16 cellular contexts compared by ENCODE assay signal in genomic region chr2:37875332-37875976, GRCh38. TPM values are rescaled to one million over a fixed set of nuclear protein-coding genes. Genes with fewer than 3 reads are reported as not detected.
DNase-seq lines count a peak whose midpoint lies in the region; ATAC-seq, FAIRE-seq and TF ChIP-seq lines count a peak whose summit lies in the region.
"Had no signal": no experiment of that assay in that cellular context is flagged by ENCODE, and none has a peak within 500 bp of the region (broad histone marks: within the 10 kb centered on the region; RNA-seq: fewer than 3 reads in every experiment).

No MANE protein-coding gene starts in this region.

- TF ChIP-seq EP300 in H1 (IDR thresholded peaks at IDR 0.05; ENCODE audit: borderline replicate concordance in 1 of 2, low read depth in 2 of 2, low read length in 2 of 2) = no peak
- TF ChIP-seq EP300 in sigmoid colon (IDR thresholded peaks at IDR 0.05) = no peak

- H2BK5ac ChIP-seq in H1 (ENCODE audit: low read depth, low read length) (no peak overlapping the region), mesenchymal stem cell (ENCODE audit: low read depth, low read length, poor library complexity, severe bottlenecking) (no peak overlapping the region)

- CTCF ChIA-PET in H1 (lab: Charles Lee; ENCODE audit: partially characterized antibody) = interaction anchor here (0.5 to 12.7 kb wide), 29 partner anchors 8 to 706 kb away, joined by 3 to 192 read pairs (median 4); no protein-coding TSS in a partner anchor

- ATAC-seq in stimulated activated naive CD8-positive, alpha-beta T cell treated with anti-CD3 and anti-CD28 coated beads, Interleukin-15, amount 100 ng/mL, for 72 hours = no peak
- ATAC-seq in HG03354 (IDR thresholded peaks at IDR 0.05; ENCODE audit: poor library complexity, severe bottlenecking, unreplicated experiment) = no peak

- H3K27ac Mint-ChIP-seq in stimulated activated naive CD8-positive, alpha-beta T cell treated with anti-CD3 and anti-CD28 coated beads, Interleukin-15, amount 100 ng/mL, for 72 hours = no peak overlapping the region
- H3K27ac Mint-ChIP-seq: activated naive CD8-positive, alpha-beta T cell treated with anti-CD3 and anti-CD28 coated beads, Interleukin-2, amount 10 ng/mL, durations not matched to agents 7 days and 5 days had no signal

- H3K23ac ChIP-seq in H1 (ENCODE audit: insufficient read length) (no peak overlapping the region), mesenchymal stem cell (ENCODE audit: low read length in 2 of 2) (no peak overlapping the region)

- TF ChIP-seq POLR2A in GM12892 (IDR thresholded peaks at IDR 0.05; ENCODE audit: low read depth, low read length) (no peak), H1 (IDR thresholded peaks at IDR 0.05; ENCODE audit: control extremely low read depth in 1 of 2, low read depth in 2 of 2, low read length in 2 of 2) (no peak), sigmoid colon (IDR thresholded peaks at IDR 0.05) (no peak)

- H2AFZ ChIP-seq in H1 (ENCODE audit: low read length) (peak overlapping the region; percentile 82), mesenchymal stem cell (ENCODE audit: low read depth, low read length) (peak overlapping the region; percentile 20)

- POLR2A ChIA-PET in H1 (lab: Charles Lee; ENCODE audit: partially characterized antibody) = interaction anchor here (0.7 to 1.4 kb wide), 2 partner anchors 19 to 647 kb away, joined by 3 read pairs; no protein-coding TSS in a partner anchor

- TF ChIP-seq CTCF in H1 (IDR thresholded peaks at IDR 0.05; ENCODE audit: control extremely low read depth in 1 of 3, insufficient read depth in 1 of 3, low read depth in 1 of 3, low read length in 3 of 3) (no peak), sigmoid colon (IDR thresholded peaks at IDR 0.05) (no peak)

- H3K4me3 ChIP-seq in H1 (ENCODE audit: extremely low read depth in 1 of 4, insufficient read depth in 2 of 4, low read depth in 3 of 4, low read length in 4 of 4) (no peak overlapping the region), mesenchymal stem cell (ENCODE audit: insufficient read depth in 1 of 2, low read depth in 1 of 2, low read length in 2 of 2) (no peak overlapping the region), sigmoid colon (no peak overlapping the region)
- H3K4me3 ChIP-seq: stomach had no signal

- H3K36me3 ChIP-seq in H1 (ENCODE audit: control insufficient read depth in 2 of 4, insufficient read depth in 4 of 4, low read length in 3 of 4) = no peaks in the 10 kb centered on the region
- H3K36me3 ChIP-seq in mesenchymal stem cell (ENCODE audit: control insufficient read depth in 1 of 2, insufficient read depth in 2 of 2, low read depth in 1 of 2, low read length in 2 of 2) = no peaks in the 10 kb centered on the region
- H3K36me3 ChIP-seq in sigmoid colon = no peaks in the 10 kb centered on the region
- H3K36me3 ChIP-seq: stomach had no signal

- TF ChIP-seq RAD21 in H1 (IDR thresholded peaks at IDR 0.05 in 1 of 2, conservative IDR thresholded peaks at IDR 0.05 in 1 of 2; ENCODE audit: low read depth in 2 of 2, low read length in 2 of 2) = no peak

- H3K23me2 ChIP-seq in H1 (ENCODE audit: low read depth, low read length) = no peaks in the 10 kb centered on the region; the same call in 1 of the 2 replicates

- H3K4me3 Mint-ChIP-seq in stimulated activated naive CD8-positive, alpha-beta T cell treated with anti-CD3 and anti-CD28 coated beads, Interleukin-15, amount 100 ng/mL, for 72 hours = no peak overlapping the region
- H3K4me3 Mint-ChIP-seq: activated naive CD8-positive, alpha-beta T cell treated with anti-CD3 and anti-CD28 coated beads, Interleukin-2, amount 10 ng/mL, durations not matched to agents 7 days and 5 days; activated T-helper 1 cell treated with anti-CD3 and anti-CD28 coated beads, Interleukin-12 subunit alpha, Interleukin-12 subunit beta, Interleukin-2, Interleukin-4 antibody, amounts not matched to agents 30 ng/mL and 10 ng/mL and 1 ng/mL, durations not matched to agents 14 hours and 24 hours and 36 hours had no signal

- H3K79me1 ChIP-seq in H1 (ENCODE audit: low read depth, low read length) (no peaks in the 10 kb centered on the region), mesenchymal stem cell (replicated peaks; ENCODE audit: low read length, poor library complexity, severe bottlenecking) (no peaks in the 10 kb centered on the region)

- no peaks in the 10 kb centered on the region for H3K79me2 ChIP-seq in H1 (ENCODE audit: control insufficient read depth in 1 of 2, insufficient read depth in 2 of 2, low read length in 2 of 2)

- H3K9me3 Mint-ChIP-seq in stimulated activated naive CD8-positive, alpha-beta T cell treated with anti-CD3 and anti-CD28 coated beads, Interleukin-15, amount 100 ng/mL, for 72 hours = no peaks in the 10 kb centered on the region
- H3K9me3 Mint-ChIP-seq: activated naive CD8-positive, alpha-beta T cell treated with anti-CD3 and anti-CD28 coated beads, Interleukin-2, amount 10 ng/mL, durations not matched to agents 7 days and 5 days; activated T-helper 1 cell treated with anti-CD3 and anti-CD28 coated beads, Interleukin-12 subunit alpha, Interleukin-12 subunit beta, Interleukin-2, Interleukin-4 antibody, amounts not matched to agents 30 ng/mL and 10 ng/mL and 1 ng/mL, durations not matched to agents 14 hours and 24 hours and 36 hours had no signal

- H3K27me3 ChIP-seq in H1 (replicated peaks in 1 of 4; ENCODE audit: control insufficient read depth in 3 of 4, extremely low read depth in 1 of 4, insufficient read depth in 3 of 4, low read length in 3 of 4) (no peaks in the 10 kb centered on the region), mesenchymal stem cell (ENCODE audit: control insufficient read depth in 1 of 2, insufficient read depth in 1 of 2, low read length in 2 of 2) (peaks cover 0 to 6% of the 10 kb centered on the region in 2 experiments), sigmoid colon (no peaks in the 10 kb centered on the region)
- H3K27me3 ChIP-seq: stomach had no signal

- H2BK20ac ChIP-seq in H1 (ENCODE audit: low read length) = no peak overlapping the region

- peaks cover 21% of the 10 kb centered on the region for H3K27me3 Mint-ChIP-seq in stimulated activated naive CD8-positive, alpha-beta T cell treated with anti-CD3 and anti-CD28 coated beads, Interleukin-15, amount 100 ng/mL, for 72 hours

- intact Hi-C loops in sigmoid colon (cut with DNase I) = loop anchor here (5.0 kb wide), 1 partner anchor 98 kb away; no protein-coding TSS in a partner anchor

- H4K20me1 ChIP-seq in H1 (replicated peaks in 1 of 2; ENCODE audit: control insufficient read depth in 1 of 2, insufficient read depth in 2 of 2, low read length in 2 of 2) = no peaks in the 10 kb centered on the region

- H2BK12ac ChIP-seq in H1 (ENCODE audit: low read depth, low read length) (no peak overlapping the region), mesenchymal stem cell (ENCODE audit: low read length in 2 of 2) (peak overlapping the region in 1 of 2 experiments; percentile 3)

- H4K91ac ChIP-seq in H1 (replicated peaks; ENCODE audit: insufficient read length, low read length) (no peak overlapping the region), mesenchymal stem cell (ENCODE audit: low read length) (peak overlapping the region; percentile 1)

- peaks cover 35% of the 10 kb centered on the region for H3K4me1 Mint-ChIP-seq in stimulated activated naive CD8-positive, alpha-beta T cell treated with anti-CD3 and anti-CD28 coated beads, Interleukin-15, amount 100 ng/mL, for 72 hours

- H3K9me3 ChIP-seq in H1 (ENCODE audit: insufficient read depth in 2 of 2, low read depth in 1 of 2, low read length in 1 of 2) = no peaks in the 10 kb centered on the region
- no peaks in the 10 kb centered on the region for H3K9me3 ChIP-seq in mesenchymal stem cell (ENCODE audit: control insufficient read depth, low read length)
- H3K9me3 ChIP-seq in sigmoid colon = no peaks in the 10 kb centered on the region
- H3K9me3 ChIP-seq: stomach had no signal

- H3K4ac ChIP-seq in H1 (replicated peaks; ENCODE audit: insufficient read length, low read depth, low read length) = no peak overlapping the region
- H3K4ac ChIP-seq in mesenchymal stem cell (ENCODE audit: low read depth in 1 of 2, low read length in 2 of 2) = peak overlapping the region in 1 of 2 experiments; percentile 29

- DNase-seq in GM12892 (ENCODE audit: insufficient read length) = no peak
- DNase-seq in H1 (ENCODE audit: low read depth in 1 of 2, low spot score in 2 of 2) = peak in 1 of 2 experiments; percentile 50
- DNase-seq in mesenchymal stem cell = no peak
- no peak for DNase-seq in sigmoid colon
- DNase-seq in LoVo (ENCODE audit: low spot score) = no peak
- DNase-seq in stimulated activated naive CD8-positive, alpha-beta T cell treated with anti-CD3 and anti-CD28 coated beads, Interleukin-15, amount 100 ng/mL, for 72 hours = no peak
- no peak for DNase-seq in CD1c-positive myeloid dendritic cell (ENCODE audit: extremely low spot score)
- DNase-seq: activated CD8-positive, alpha-beta memory T cell treated with anti-CD3 and anti-CD28 coated beads for 24 hours; activated naive CD8-positive, alpha-beta T cell treated with anti-CD3 and anti-CD28 coated beads, Interleukin-2, amount 10 ng/mL, durations not matched to agents 7 days and 5 days; NCI-H1694 treated with DMSO at 0.1 percent for 48 hours; NCI-H446; stimulated activated CD4-positive, alpha-beta T cell treated with anti-CD3 and anti-CD28 coated beads, Interleukin-15, amount 100 ng/mL, for 24 hours; stomach had no signal

- H3K9ac ChIP-seq in H1 (replicated peaks in 1 of 4; ENCODE audit: extremely low read depth in 1 of 4, low read depth in 3 of 4, low read length in 3 of 4) = no peak overlapping the region
- H3K9ac ChIP-seq in mesenchymal stem cell (ENCODE audit: low read length) = no peak overlapping the region

- H3K14ac ChIP-seq in H1 (ENCODE audit: insufficient read length) (no peak overlapping the region), mesenchymal stem cell (ENCODE audit: low read length in 2 of 2) (no peak overlapping the region)

- H3K56ac ChIP-seq in H1 (replicated peaks; ENCODE audit: insufficient read length, low read depth, low read length) = no peak overlapping the region

- no peak overlapping the region for H2AK5ac ChIP-seq in H1 (ENCODE audit: low read depth, low read length)
- H2AK5ac ChIP-seq in mesenchymal stem cell (ENCODE audit: low read length, severe bottlenecking) = no peak overlapping the region

- H4K8ac ChIP-seq in H1 (ENCODE audit: extremely low read depth, insufficient read depth, low read length) = 0 out of 2 replicates have a peak overlapping the region, but pooled peaks have one; percentile 7
- H4K8ac ChIP-seq in mesenchymal stem cell (ENCODE audit: low read length) = peak overlapping the region; percentile 88

- H3K4me1 ChIP-seq in H1 (replicated peaks in 1 of 4; ENCODE audit: control insufficient read depth in 3 of 4, insufficient read depth in 4 of 4, low read length in 3 of 4) = peaks cover 0 to 6% (median 0%) of the 10 kb centered on the region in 4 experiments; a peak in 2 of 7 replicates
- peaks cover 16% of the 10 kb centered on the region for H3K4me1 ChIP-seq in mesenchymal stem cell (ENCODE audit: control insufficient read depth, insufficient read depth, low read depth, low read length)
- H3K4me1 ChIP-seq in sigmoid colon = peaks cover 0 to 42% (median 37%) of the 10 kb centered on the region in 4 donors

- peak; percentile 50 for FAIRE-seq in GM12892 (lab: Jason Lieb, UNC)
- FAIRE-seq in H1 (lab: Jason Lieb, UNC) = no peak
- FAIRE-seq: HTR-8/SVneo had no signal

- H3K4me2 ChIP-seq in H1 (ENCODE audit: insufficient read depth in 1 of 2, low read depth in 2 of 2, low read length in 2 of 2) (no peak overlapping the region; a peak in 1 of 4 replicates), mesenchymal stem cell (ENCODE audit: low read length, poor library complexity, severe bottlenecking) (no peak overlapping the region)

- H3K18ac ChIP-seq in H1 (ENCODE audit: extremely low read depth, low read length) = peak overlapping the region; percentile 24; the same call in 1 of the 2 replicates
- peak overlapping the region in 1 of 2 experiments; percentile 1 for H3K18ac ChIP-seq in mesenchymal stem cell (ENCODE audit: low read depth in 1 of 2, low read length in 2 of 2)

- H2BK15ac ChIP-seq in H1 (ENCODE audit: low read length) (no peak overlapping the region), mesenchymal stem cell (ENCODE audit: low read depth, poor library complexity, severe bottlenecking) (peak overlapping the region; percentile 78)

- H2BK120ac ChIP-seq in H1 (replicated peaks; ENCODE audit: low read depth, low read length) (no peak overlapping the region), mesenchymal stem cell (ENCODE audit: low read depth, low read length) (peak overlapping the region; percentile 78)

- no peak overlapping the region for H4K5ac ChIP-seq in H1 (ENCODE audit: insufficient read length, low read depth, low read length)

- H3K27ac ChIP-seq in H1 (ENCODE audit: low read depth, low read length) = no peak overlapping the region
- no peak overlapping the region for H3K27ac ChIP-seq in mesenchymal stem cell (ENCODE audit: low read length, poor library complexity, severe bottlenecking)
- peak overlapping the region; percentile 4 to 58 (median 26) for H3K27ac ChIP-seq in sigmoid colon

- 59% methylated on average over 18 of the region's 18 CpGs; no CpG with 5 or more reads in 1 of the 2 experiments for WGBS in H1 (ENCODE audit: extremely low coverage in 1 of 2, insufficient coverage in 1 of 2, insufficient read length in 1 of 2, insufficient replicate concordance in 2 of 2, low coverage in 1 of 2, low lambda C conversion rate in 2 of 2, missing lambda C conversion rate in 1 of 2), 2 experiments
- 35% methylated on average over 12 of the region's 18 CpGs for WGBS in mesenchymal stem cell
- 26 to 52% methylated on average over 18 of the region's 18 CpGs for WGBS in sigmoid colon, 2 donors

RNA-seq across cellular contexts. Expression of gene RMDN2, which starts 49.6 kb away (rescaled TPM):
- polyA plus RNA-seq in GM12892 (2012; ENCODE audit: missing spikeins) = 9.3 TPM
- total RNA-seq in H1 (2021; fragmentation: NEBNext Ultra II Directional; extraction: Animal tissue kit (Norgen Biotek cat#: 25700)) = 3.0 and 3.5 TPM in 2 replicates
- polyA plus RNA-seq in H1 (2011; rRNA removed) = 0.35 and 0.53 TPM in 2 replicates
- polyA plus RNA-seq in H1 (2011; cell fraction: cytosol; rRNA removed) = 1.7 TPM
- 0.64 TPM for polyA plus RNA-seq in H1 (2011; cell fraction: nucleus; rRNA removed)
- 0.71 to 2.2 TPM (median 1.1 TPM) in 4 replicates for polyA plus RNA-seq in H1 (2012, experiment 1 of 2)
- 0.18 TPM for polyA plus RNA-seq in H1 (2012, experiment 2 of 2)
- polyA plus RNA-seq in H1 (2013, experiment 1 of 2) = 2.9 TPM
- polyA plus RNA-seq in H1 (2013, experiment 2 of 2) = 3.8 TPM
- polyA minus RNA-seq in H1 (2011; rRNA and poly(A)+ RNA removed) = 1.2 and 2.4 TPM in 2 replicates
- polyA minus RNA-seq in H1 (2011; cell fraction: cytosol; rRNA and poly(A)+ RNA removed) = not detected
- 6.6 TPM for polyA minus RNA-seq in H1 (2011; cell fraction: nucleus; rRNA and poly(A)+ RNA removed)
- 5.0 TPM for polyA plus RNA-seq in mesenchymal stem cell (2013, experiment 1 of 2)
- polyA plus RNA-seq in mesenchymal stem cell (2013, experiment 2 of 2) = 5.7 TPM
- 10 to 100 TPM in 2 of 4 donors, 1 to 10 TPM in 2; 4.5 to 13.0 (median 9.6) TPM for total RNA-seq in sigmoid colon
- 10 to 100 TPM in 1 of 3 donors, 1 to 10 TPM in 2; 4.2 to 15.6 (median 8.3) TPM for polyA plus RNA-seq in sigmoid colon

Comparison
In these comparisons a context has a peak if more than half of its experiments do, and no peak if none do; other contexts are left out.
1. H3K27ac ChIP-seq: peak in sigmoid colon (4 of 4); none in H1 (single experiment) and mesenchymal stem cell (single experiment).